Comparison of ENCODE assay signal across 7 cellular contexts in genomic region chr10:74199315-74199714, GRCh38.
"Had no signal": no experiment of that assay in that cellular context is flagged by ENCODE, and none has a peak within 500 bp of the region (broad histone marks: within the 10 kb centered on the region; RNA-seq: fewer than 3 reads in every experiment).

No MANE protein-coding gene starts in this region.

- DNase-seq: GDM1, GF-D8 had no signal

- H3K4me3 ChIP-seq: GM12878 had no signal

- ATAC-seq: GM12878 had no signal

- FAIRE-seq: GM12878, GM12891, GM12892, GM18507, GM19239 had no signal
